Comparison of ENCODE assay signal across 1 cellular context in genomic region chr1:154324669-154325582, GRCh38.
TF ChIP-seq lines count a peak whose summit lies in the region.

TSS of gene ATP8B2 (plus strand) at chr1:154325525. CDS start at chr1:154328142, 2,617 bp downstream.

TF ChIP-seq in HCT116, 20 proteins besides CTCF, POLR2A, EP300 and RAD21 (continued from another document):
- no peak for TF ChIP-seq MAX (IDR thresholded peaks at IDR 0.05)
